Comparison of ENCODE assay signal across 1 cellular context in the genomic region with DNA sequence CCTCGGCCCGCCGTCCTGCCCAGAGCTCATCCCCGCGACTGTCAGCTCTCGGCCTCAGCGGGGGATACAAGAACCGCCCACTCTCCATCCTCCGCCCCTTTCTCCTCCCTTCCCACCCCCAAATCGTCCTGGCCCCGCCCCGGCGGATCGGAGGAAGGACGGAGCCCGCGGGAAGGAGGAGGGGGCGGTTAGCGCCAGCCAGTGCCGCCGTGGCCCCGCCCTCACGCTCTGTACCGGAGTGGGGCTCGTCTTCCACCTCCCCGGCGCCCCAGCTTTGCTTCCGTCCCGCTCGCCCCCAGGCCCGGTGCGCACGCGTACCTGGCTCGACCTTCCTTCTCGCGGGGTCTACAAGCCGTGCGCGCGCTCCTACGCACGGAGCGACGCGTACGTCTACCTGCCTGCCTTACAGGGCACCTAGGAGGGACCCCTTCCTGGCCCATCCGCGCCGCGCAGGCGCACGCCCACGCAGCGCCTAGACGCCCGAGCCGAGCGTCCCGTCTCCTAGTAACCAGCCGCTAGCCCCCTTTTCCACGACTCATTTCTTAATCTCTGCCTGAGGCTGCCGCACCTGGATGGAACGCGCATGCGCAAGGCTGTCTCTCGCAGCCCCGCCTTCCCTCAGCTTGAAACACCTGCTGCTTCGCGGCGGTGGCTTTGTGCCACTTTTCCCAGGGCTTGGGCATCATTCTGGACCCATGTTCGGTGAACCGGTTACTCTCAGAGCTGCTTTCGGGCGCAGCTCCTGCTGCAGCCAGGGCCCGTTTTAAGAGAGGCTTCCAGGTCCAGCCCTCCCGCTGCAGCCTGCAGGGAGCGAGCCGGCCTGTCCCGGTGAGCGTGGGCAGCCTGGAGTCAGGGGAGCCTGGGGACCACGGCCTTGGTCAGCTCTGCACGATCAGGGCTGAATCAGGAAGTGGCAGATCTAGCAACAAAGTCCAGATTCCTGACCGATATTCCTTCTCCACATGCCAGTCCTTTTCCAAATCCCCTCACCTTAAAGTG.
TF ChIP-seq lines count a peak whose summit lies in the region.

A gene with protein sequence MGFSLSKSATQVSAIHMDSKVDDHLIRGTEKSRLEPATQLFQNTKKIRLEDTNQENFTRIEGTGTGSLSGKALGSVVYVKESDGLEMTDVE (plus strand): TSS at position 598 of the 999 bp plus-strand sequence. CDS start 8,852 bp downstream, outside the sequence.

TF ChIP-seq in HepG2, 621 proteins besides CTCF, POLR2A, EP300 and RAD21 (continued from another document and continues in another):
- TF ChIP-seq, protein P1, sequence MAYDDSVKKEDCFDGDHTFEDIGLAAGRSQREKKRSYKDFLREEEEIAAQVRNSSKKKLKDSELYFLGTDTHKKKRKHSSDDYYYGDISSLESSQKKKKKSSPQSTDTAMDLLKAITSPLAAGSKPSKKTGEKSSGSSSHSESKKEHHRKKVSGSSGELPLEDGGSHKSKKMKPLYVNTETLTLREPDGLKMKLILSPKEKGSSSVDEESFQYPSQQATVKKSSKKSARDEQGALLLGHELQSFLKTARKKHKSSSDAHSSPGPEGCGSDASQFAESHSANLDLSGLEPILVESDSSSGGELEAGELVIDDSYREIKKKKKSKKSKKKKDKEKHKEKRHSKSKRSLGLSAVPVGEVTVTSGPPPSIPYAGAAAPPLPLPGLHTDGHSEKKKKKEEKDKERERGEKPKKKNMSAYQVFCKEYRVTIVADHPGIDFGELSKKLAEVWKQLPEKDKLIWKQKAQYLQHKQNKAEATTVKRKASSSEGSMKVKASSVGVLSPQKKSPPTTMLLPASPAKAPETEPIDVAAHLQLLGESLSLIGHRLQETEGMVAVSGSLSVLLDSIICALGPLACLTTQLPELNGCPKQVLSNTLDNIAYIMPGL (CRISPR knock-in tag; IDR thresholded peaks at IDR 0.05; ENCODE audit: borderline replicate concordance in 1 of 2, low read depth in 1 of 2), result peak; percentile 6 to 43
- TF ChIP-seq, protein P2, sequence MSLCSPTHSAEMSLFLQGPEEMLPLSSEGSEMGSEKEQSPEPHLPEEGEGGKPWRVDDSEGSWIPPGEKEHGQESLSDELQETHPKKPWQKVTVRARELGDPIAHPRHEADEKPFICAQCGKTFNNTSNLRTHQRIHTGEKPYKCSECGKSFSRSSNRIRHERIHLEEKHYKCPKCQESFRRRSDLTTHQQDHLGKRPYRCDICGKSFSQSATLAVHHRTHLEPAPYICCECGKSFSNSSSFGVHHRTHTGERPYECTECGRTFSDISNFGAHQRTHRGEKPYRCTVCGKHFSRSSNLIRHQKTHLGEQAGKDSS (CRISPR knock-in tag; IDR thresholded peaks at IDR 0.05; ENCODE audit: borderline replicate concordance, low read depth), result peak; percentile 43; the same call in 1 of the 2 replicates
- TF ChIP-seq, protein P3, sequence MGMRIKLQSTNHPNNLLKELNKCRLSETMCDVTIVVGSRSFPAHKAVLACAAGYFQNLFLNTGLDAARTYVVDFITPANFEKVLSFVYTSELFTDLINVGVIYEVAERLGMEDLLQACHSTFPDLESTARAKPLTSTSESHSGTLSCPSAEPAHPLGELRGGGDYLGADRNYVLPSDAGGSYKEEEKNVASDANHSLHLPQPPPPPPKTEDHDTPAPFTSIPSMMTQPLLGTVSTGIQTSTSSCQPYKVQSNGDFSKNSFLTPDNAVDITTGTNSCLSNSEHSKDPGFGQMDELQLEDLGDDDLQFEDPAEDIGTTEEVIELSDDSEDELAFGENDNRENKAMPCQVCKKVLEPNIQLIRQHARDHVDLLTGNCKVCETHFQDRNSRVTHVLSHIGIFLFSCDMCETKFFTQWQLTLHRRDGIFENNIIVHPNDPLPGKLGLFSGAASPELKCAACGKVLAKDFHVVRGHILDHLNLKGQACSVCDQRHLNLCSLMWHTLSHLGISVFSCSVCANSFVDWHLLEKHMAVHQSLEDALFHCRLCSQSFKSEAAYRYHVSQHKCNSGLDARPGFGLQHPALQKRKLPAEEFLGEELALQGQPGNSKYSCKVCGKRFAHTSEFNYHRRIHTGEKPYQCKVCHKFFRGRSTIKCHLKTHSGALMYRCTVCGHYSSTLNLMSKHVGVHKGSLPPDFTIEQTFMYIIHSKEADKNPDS (CRISPR knock-in tag; IDR thresholded peaks at IDR 0.05), result peak; percentile 91; the same call in 1 of the 2 replicates
- TF ChIP-seq ZNF672 (CRISPR knock-in tag; IDR thresholded peaks at IDR 0.05), result no peak
- TF ChIP-seq SRF (IDR thresholded peaks at IDR 0.05; ENCODE audit: low read depth, low read length), result no peak
- TF ChIP-seq KLF6 (CRISPR knock-in tag; IDR thresholded peaks at IDR 0.05), result peak; percentile 86
- TF ChIP-seq KAT7 (CRISPR knock-in tag; IDR thresholded peaks at IDR 0.05; ENCODE audit: borderline replicate concordance), result peak; percentile 90
- peak; percentile 66 for TF ChIP-seq ZNF335 (CRISPR knock-in tag; IDR thresholded peaks at IDR 0.05)
- TF ChIP-seq ZNF782 (CRISPR knock-in tag; IDR thresholded peaks at IDR 0.05; ENCODE audit: borderline replicate concordance), result peak; percentile 69
- peak; percentile 62; the same call in 1 of the 2 replicates for TF ChIP-seq ZNF746 (CRISPR knock-in tag; IDR thresholded peaks at IDR 0.05)
- TF ChIP-seq, protein P4, sequence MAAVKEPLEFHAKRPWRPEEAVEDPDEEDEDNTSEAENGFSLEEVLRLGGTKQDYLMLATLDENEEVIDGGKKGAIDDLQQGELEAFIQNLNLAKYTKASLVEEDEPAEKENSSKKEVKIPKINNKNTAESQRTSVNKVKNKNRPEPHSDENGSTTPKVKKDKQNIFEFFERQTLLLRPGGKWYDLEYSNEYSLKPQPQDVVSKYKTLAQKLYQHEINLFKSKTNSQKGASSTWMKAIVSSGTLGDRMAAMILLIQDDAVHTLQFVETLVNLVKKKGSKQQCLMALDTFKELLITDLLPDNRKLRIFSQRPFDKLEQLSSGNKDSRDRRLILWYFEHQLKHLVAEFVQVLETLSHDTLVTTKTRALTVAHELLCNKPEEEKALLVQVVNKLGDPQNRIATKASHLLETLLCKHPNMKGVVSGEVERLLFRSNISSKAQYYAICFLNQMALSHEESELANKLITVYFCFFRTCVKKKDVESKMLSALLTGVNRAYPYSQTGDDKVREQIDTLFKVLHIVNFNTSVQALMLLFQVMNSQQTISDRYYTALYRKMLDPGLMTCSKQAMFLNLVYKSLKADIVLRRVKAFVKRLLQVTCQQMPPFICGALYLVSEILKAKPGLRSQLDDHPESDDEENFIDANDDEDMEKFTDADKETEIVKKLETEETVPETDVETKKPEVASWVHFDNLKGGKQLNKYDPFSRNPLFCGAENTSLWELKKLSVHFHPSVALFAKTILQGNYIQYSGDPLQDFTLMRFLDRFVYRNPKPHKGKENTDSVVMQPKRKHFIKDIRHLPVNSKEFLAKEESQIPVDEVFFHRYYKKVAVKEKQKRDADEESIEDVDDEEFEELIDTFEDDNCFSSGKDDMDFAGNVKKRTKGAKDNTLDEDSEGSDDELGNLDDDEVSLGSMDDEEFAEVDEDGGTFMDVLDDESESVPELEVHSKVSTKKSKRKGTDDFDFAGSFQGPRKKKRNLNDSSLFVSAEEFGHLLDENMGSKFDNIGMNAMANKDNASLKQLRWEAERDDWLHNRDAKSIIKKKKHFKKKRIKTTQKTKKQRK (IDR thresholded peaks at IDR 0.05; ENCODE audit: low read length), result no peak
- no peak for TF ChIP-seq SOX13 (IDR thresholded peaks at IDR 0.05)
- TF ChIP-seq SOX13 (CRISPR knock-in tag; conservative IDR thresholded peaks at IDR 0.05 in 1 of 2, IDR thresholded peaks at IDR 0.05 in 1 of 2), result peak in 1 of 2 experiments; percentile 26; a peak in 1 of 4 replicates
- TF ChIP-seq RFX5 (IDR thresholded peaks at IDR 0.05; ENCODE audit: low read depth, low read length), result no peak
- no peak for TF ChIP-seq POLR2AphosphoS2 (IDR thresholded peaks at IDR 0.05; ENCODE audit: low read depth, low read length)
- TF ChIP-seq PCBP2 (optimal IDR thresholded peaks at IDR 0.05; ENCODE audit: low read depth, low read length, poor library complexity, severe bottlenecking), result no peak
- TF ChIP-seq ZNF326 (CRISPR knock-in tag; IDR thresholded peaks at IDR 0.05; ENCODE audit: borderline replicate concordance), result no peak
- TF ChIP-seq ZNF724P (CRISPR knock-in tag; IDR thresholded peaks at IDR 0.05; ENCODE audit: borderline replicate concordance), result no peak; the same call in 1 of the 2 replicates
- no peak for TF ChIP-seq ADNP (CRISPR knock-in tag; IDR thresholded peaks at IDR 0.05)
- 0 out of 2 replicates have a peak, but pooled peaks have one; percentile 72 for TF ChIP-seq GZF1 (CRISPR knock-in tag; IDR thresholded peaks at IDR 0.05)
- no peak for TF ChIP-seq ZNF773 (CRISPR knock-in tag; IDR thresholded peaks at IDR 0.05; ENCODE audit: borderline replicate concordance)
- TF ChIP-seq FOXK1 (CRISPR knock-in tag; IDR thresholded peaks at IDR 0.05; ENCODE audit: borderline replicate concordance, low read depth), result peak; percentile 75; the same call in 1 of the 2 replicates
- no peak for TF ChIP-seq ATRX (CRISPR knock-in tag; IDR thresholded peaks at IDR 0.05; ENCODE audit: borderline replicate concordance)
- TF ChIP-seq ESRRA (CRISPR knock-in tag; IDR thresholded peaks at IDR 0.05; ENCODE audit: low read depth), result no peak; the same call in none of the 2 replicates
- TF ChIP-seq, protein P5, sequence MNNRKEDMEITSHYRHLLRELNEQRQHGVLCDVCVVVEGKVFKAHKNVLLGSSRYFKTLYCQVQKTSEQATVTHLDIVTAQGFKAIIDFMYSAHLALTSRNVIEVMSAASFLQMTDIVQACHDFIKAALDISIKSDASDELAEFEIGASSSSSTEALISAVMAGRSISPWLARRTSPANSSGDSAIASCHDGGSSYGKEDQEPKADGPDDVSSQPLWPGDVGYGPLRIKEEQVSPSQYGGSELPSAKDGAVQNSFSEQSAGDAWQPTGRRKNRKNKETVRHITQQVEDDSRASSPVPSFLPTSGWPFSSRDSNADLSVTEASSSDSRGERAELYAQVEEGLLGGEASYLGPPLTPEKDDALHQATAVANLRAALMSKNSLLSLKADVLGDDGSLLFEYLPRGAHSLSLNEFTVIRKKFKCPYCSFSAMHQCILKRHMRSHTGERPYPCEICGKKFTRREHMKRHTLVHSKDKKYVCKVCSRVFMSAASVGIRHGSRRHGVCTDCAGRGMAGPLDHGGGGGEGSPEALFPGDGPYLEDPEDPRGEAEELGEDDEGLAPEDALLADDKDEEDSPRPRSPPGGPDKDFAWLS (CRISPR knock-in tag; IDR thresholded peaks at IDR 0.05; ENCODE audit: borderline replicate concordance), result peak; percentile 93; the same call in 1 of the 2 replicates
- TF ChIP-seq NBN (conservative IDR thresholded peaks at IDR 0.05), result no peak
- TF ChIP-seq ZNF124 (CRISPR knock-in tag; IDR thresholded peaks at IDR 0.05), result peak; percentile 92
- TF ChIP-seq NFIC (IDR thresholded peaks at IDR 0.05; ENCODE audit: low read length), result no peak
- 0 out of 2 replicates have a peak, but pooled peaks have one; percentile 1 for TF ChIP-seq ZNF768 (CRISPR knock-in tag; IDR thresholded peaks at IDR 0.05)
- TF ChIP-seq, protein P6, sequence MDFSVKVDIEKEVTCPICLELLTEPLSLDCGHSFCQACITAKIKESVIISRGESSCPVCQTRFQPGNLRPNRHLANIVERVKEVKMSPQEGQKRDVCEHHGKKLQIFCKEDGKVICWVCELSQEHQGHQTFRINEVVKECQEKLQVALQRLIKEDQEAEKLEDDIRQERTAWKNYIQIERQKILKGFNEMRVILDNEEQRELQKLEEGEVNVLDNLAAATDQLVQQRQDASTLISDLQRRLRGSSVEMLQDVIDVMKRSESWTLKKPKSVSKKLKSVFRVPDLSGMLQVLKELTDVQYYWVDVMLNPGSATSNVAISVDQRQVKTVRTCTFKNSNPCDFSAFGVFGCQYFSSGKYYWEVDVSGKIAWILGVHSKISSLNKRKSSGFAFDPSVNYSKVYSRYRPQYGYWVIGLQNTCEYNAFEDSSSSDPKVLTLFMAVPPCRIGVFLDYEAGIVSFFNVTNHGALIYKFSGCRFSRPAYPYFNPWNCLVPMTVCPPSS (IDR thresholded peaks at IDR 0.05), result no peak
- TF ChIP-seq, protein P7, sequence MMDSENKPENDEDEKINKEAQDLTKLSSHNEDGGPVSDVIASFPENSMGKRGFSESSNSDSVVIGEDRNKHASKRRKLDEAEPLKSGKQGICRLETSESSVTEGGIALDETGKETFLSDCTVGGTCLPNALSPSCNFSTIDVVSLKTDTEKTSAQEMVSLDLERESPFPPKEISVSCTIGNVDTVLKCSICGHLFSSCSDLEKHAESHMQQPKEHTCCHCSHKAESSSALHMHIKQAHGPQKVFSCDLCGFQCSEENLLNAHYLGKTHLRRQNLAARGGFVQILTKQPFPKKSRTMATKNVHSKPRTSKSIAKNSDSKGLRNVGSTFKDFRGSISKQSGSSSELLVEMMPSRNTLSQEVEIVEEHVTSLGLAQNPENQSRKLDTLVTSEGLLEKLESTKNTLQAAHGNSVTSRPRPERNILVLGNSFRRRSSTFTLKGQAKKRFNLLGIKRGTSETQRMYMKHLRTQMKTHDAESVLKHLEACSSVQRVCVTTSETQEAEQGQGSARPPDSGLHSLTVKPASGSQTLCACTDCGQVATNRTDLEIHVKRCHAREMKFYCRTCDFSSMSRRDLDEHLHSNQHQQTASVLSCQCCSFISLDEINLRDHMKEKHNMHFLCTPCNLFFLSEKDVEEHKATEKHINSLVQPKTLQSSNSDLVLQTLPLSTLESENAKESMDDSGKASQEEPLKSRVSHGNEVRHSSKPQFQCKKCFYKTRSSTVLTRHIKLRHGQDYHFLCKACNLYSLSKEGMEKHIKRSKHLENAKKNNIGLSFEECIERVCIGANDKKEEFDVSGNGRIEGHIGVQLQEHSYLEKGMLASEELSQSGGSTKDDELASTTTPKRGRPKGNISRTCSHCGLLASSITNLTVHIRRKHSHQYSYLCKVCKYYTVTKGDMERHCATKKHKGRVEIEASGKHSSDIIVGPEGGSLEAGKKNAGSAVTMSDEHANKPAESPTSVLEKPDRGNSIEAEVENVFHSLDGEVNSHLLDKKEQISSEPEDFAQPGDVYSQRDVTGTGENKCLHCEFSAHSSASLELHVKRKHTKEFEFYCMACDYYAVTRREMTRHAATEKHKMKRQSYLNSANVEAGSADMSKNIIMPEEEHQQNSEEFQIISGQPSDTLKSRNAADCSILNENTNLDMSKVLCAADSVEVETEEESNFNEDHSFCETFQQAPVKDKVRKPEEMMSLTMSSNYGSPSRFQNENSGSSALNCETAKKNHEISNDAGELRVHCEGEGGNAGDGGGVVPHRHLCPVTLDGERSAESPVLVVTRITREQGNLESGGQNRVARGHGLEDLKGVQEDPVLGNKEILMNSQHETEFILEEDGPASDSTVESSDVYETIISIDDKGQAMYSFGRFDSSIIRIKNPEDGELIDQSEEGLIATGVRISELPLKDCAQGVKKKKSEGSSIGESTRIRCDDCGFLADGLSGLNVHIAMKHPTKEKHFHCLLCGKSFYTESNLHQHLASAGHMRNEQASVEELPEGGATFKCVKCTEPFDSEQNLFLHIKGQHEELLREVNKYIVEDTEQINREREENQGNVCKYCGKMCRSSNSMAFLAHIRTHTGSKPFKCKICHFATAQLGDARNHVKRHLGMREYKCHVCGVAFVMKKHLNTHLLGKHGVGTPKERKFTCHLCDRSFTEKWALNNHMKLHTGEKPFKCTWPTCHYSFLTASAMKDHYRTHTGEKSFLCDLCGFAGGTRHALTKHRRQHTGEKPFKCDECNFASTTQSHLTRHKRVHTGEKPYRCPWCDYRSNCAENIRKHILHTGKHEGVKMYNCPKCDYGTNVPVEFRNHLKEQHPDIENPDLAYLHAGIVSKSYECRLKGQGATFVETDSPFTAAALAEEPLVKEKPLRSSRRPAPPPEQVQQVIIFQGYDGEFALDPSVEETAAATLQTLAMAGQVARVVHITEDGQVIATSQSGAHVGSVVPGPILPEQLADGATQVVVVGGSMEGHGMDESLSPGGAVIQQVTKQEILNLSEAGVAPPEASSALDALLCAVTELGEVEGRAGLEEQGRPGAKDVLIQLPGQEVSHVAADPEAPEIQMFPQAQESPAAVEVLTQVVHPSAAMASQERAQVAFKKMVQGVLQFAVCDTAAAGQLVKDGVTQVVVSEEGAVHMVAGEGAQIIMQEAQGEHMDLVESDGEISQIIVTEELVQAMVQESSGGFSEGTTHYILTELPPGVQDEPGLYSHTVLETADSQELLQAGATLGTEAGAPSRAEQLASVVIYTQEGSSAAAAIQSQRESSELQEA (CRISPR knock-in tag; IDR thresholded peaks at IDR 0.05; ENCODE audit: not compliant biosample characterization), result peak; percentile 83
- no peak; the same call in none of the 2 replicates for TF ChIP-seq ZBTB7B (CRISPR knock-in tag; IDR thresholded peaks at IDR 0.05)
